In the genomic region with DNA sequence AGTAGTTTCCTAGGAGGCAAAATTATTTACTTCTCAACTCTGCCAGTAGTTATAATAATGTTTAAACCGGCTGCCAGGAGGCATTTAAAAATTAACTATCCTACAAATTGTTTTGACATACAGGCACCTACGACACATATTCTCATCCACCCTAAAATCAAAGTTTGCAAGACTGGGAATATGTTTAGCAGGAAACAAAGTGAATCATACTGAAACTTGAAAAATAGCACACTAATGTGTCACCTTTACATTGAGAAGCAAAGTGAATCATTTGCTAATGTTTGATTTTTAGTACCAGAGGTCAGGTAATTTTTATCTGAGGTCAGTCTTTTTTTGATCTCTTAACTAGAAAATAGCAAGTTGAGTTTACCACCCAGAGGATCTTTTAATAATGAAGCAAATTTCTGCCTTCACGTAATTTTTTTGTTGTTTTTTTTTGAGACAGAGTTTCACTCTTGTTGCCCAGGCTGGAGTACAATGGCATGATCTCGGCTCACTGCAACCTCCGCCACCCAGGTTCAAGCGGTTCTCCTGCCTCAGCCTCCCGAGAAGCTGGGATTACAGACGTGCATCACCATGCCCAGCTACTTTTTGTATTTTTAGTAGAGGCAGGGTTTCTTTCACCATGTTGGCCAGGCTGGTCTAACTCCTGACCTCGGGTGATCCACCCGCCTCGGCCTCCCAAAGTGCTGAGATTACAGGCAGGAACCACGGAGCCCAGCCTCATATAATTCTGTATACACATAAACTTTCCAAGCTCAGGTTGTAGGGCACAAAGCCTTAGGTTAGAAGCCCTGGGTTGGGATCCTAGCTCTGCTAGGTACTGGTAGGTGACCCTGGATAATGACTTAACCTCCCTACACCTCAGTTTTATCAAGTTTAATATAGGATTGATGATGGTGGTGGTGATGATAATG, we compare ENCODE assay signal across 9 cellular contexts.
DNase-seq lines count a peak whose midpoint lies in the region; ATAC-seq and TF ChIP-seq lines count a peak whose summit lies in the region.
"Had no signal": no experiment of that assay in that cellular context is flagged by ENCODE, and none has a peak within 500 bp of the region (broad histone marks: within the 10 kb centered on the region; RNA-seq: fewer than 3 reads in every experiment).

No MANE protein-coding gene starts in this region.

- RAD21 ChIA-PET in HCT116 (lab: Charles Lee; ENCODE audit: low non-redundant PET in 1 of 2, low total read pairs in 2 of 2, uncharacterized antibody in 2 of 2, unreplicated experiment in 2 of 2), result no interaction called here

- no peaks in the 10 kb centered on the region for H3K27me3 ChIP-seq in HCT116 (ENCODE audit: insufficient read depth, low read length)
- H3K27me3 ChIP-seq in RWPE2 (ENCODE audit: insufficient read depth, poor library complexity, severe bottlenecking), result no peaks in the 10 kb centered on the region

- POLR2A ChIA-PET in HCT116 (lab: Charles Lee), result interaction anchor here (1.7 kb wide), 1 partner anchor 9 kb away, joined by 11 read pairs; no protein-coding TSS in a partner anchor

- peak; percentile 21; the same call in 1 of the 2 replicates for TF ChIP-seq RAD21 in HCT116 (IDR thresholded peaks at IDR 0.05; ENCODE audit: low read depth)

- no peak for TF ChIP-seq POLR2A in HCT116 (IDR thresholded peaks at IDR 0.05; ENCODE audit: borderline replicate concordance, extremely low read depth, insufficient read depth, insufficient read length)

- H3K9me3 ChIP-seq in HCT116 (ENCODE audit: control insufficient read depth in 1 of 2, insufficient read depth in 1 of 2, low read depth in 1 of 2, low read length in 2 of 2), result no peaks in the 10 kb centered on the region
- no peaks in the 10 kb centered on the region for H3K9me3 ChIP-seq in RWPE2 (ENCODE audit: severe bottlenecking)

- H4K20me1 ChIP-seq in HCT116 (ENCODE audit: insufficient read depth), result no peaks in the 10 kb centered on the region

- no peak overlapping the region for H2AFZ ChIP-seq in HCT116 (ENCODE audit: low read depth, low read length, poor library complexity, severe bottlenecking)

- no peaks in the 10 kb centered on the region for H3K36me3 ChIP-seq in HCT116 (ENCODE audit: control insufficient read depth in 1 of 2, insufficient read depth in 2 of 2, low read length in 2 of 2)
- no peaks in the 10 kb centered on the region for H3K36me3 ChIP-seq in RWPE2 (ENCODE audit: low read depth)

- in situ Hi-C loops in GM13976 (cut with MboI; ENCODE audit: low sequenced_read_pairs, unreplicated experiment), result no loop called here

- peak; percentile 40 for DNase-seq in GM13976 (ENCODE audit: low spot score)
- DNase-seq in HCT116 (ENCODE audit: low read depth, low spot score), result peak; percentile 19
- no peak for DNase-seq in RWPE2 (ENCODE audit: low spot score)
- no peak for DNase-seq in left lobe of liver (ENCODE audit: low spot score)
- DNase-seq in DMS 273 treated with DMSO at 0.1 percent for 48 hours (lab: John Stamatoyannopoulos, UW), result no peak
- no peak for DNase-seq in stimulated activated naive CD8-positive, alpha-beta T cell treated with anti-CD3 and anti-CD28 coated beads, Interleukin-15, Interleukin-2, amounts not matched to agents 100 U/mL and 50 U/mL, for 24 hours
- DNase-seq in COR-L47 (lab: John Stamatoyannopoulos, UW), result no peak
- DNase-seq: NCI-H2107 had no signal

- H3K9ac ChIP-seq in HCT116 (ENCODE audit: low read length), result peak overlapping the region; percentile 57

- H3K27ac ChIP-seq in HCT116 (ENCODE audit: low read depth, low read length) (peak overlapping the region; percentile 7; the same call in 1 of the 2 replicates), RWPE2 (ENCODE audit: poor library complexity, severe bottlenecking) (peak overlapping the region; percentile 61)

- intact Hi-C loops in HCT116 (cut with micrococcal nuclease), result no loop called here

- H3K79me2 ChIP-seq in HCT116 (ENCODE audit: insufficient read depth, low read length), result no peaks in the 10 kb centered on the region

- no peak for TF ChIP-seq CTCF in GM13976 (IDR thresholded peaks at IDR 0.05; ENCODE audit: borderline replicate concordance, control extremely low read depth, extremely low read depth, insufficient read depth, missing control alignments)
- no peak for TF ChIP-seq CTCF in HCT116 (IDR thresholded peaks at IDR 0.05 in 2 of 3, conservative IDR thresholded peaks at IDR 0.05 in 1 of 3; ENCODE audit: borderline replicate concordance in 1 of 3, insufficient read depth in 1 of 3, low read depth in 2 of 3, low read length in 2 of 3)
- no peak for TF ChIP-seq CTCF in RWPE2 (IDR thresholded peaks at IDR 0.05; ENCODE audit: poor library complexity, severe bottlenecking)

- no peaks in the 10 kb centered on the region for H3K9me2 ChIP-seq in HCT116 (ENCODE audit: insufficient read depth)

- H3K4me3 ChIP-seq in HCT116 (replicated peaks in 1 of 2; ENCODE audit: low read depth in 1 of 2, low read length in 2 of 2) (no peak overlapping the region), RWPE2 (ENCODE audit: severe bottlenecking) (no peak overlapping the region)

- ATAC-seq in HCT116, result peak; percentile 26; the same call in 1 of the 2 replicates
- peak; percentile 96 for ATAC-seq in RWPE2 (ENCODE audit: low read depth)
- ATAC-seq in left lobe of liver, result peak; percentile 79
- ATAC-seq in HG03045 (IDR thresholded peaks at IDR 0.05; ENCODE audit: unreplicated experiment), result no peak
- no peak for ATAC-seq in stimulated activated naive CD8-positive, alpha-beta T cell treated with anti-CD3 and anti-CD28 coated beads, Interleukin-15, Interleukin-2, amounts not matched to agents 100 U/mL and 50 U/mL, for 24 hours

- peak overlapping the region; percentile 53 for H3K4me2 ChIP-seq in HCT116 (ENCODE audit: low read length)

- CTCF ChIA-PET in HCT116 (lab: Charles Lee), result no interaction called here

- peaks cover 14 to 51% of the 10 kb centered on the region in 2 experiments for H3K4me1 ChIP-seq in HCT116 (ENCODE audit: control insufficient read depth in 1 of 2, insufficient read depth in 2 of 2, low read length in 2 of 2)
- H3K4me1 ChIP-seq in RWPE2 (ENCODE audit: insufficient read depth, poor library complexity, severe bottlenecking), result peaks cover 22% of the 10 kb centered on the region

- BruUV-seq in HCT116 (replicated peaks; lab: Mats Ljungman, UMichigan), result no TSS peak

TF ChIP-seq in HCT116, 20 proteins besides CTCF, POLR2A, EP300 and RAD21 (continues in another document):
- TF ChIP-seq YY1 (IDR thresholded peaks at IDR 0.05; ENCODE audit: extremely low read depth, insufficient replicate concordance, low read depth, low read length) (no peak), ELF1 (IDR thresholded peaks at IDR 0.05; ENCODE audit: borderline replicate concordance, low read depth) (no peak), ZNF274 (IDR thresholded peaks at IDR 0.05; ENCODE audit: low read depth, low read length) (no peak), CEBPB (IDR thresholded peaks at IDR 0.05; ENCODE audit: low read depth) (peak; percentile 39; the same call in 1 of the 2 replicates), FOSL1 (IDR thresholded peaks at IDR 0.05; ENCODE audit: low read depth) (peak; percentile 82), ATF3 (IDR thresholded peaks at IDR 0.05) (no peak), SRF (IDR thresholded peaks at IDR 0.05; ENCODE audit: low read depth) (no peak), SP1 (IDR thresholded peaks at IDR 0.05; ENCODE audit: low read depth) (peak; percentile 79), JUND (IDR thresholded peaks at IDR 0.05) (peak; percentile 74; the same call in 1 of the 2 replicates), ZFX (IDR thresholded peaks at IDR 0.05) (no peak), SIN3A (IDR thresholded peaks at IDR 0.05; ENCODE audit: low read depth) (0 out of 2 replicates have a peak, but pooled peaks have one; percentile 33)
- TF ChIP-seq, protein P1, sequence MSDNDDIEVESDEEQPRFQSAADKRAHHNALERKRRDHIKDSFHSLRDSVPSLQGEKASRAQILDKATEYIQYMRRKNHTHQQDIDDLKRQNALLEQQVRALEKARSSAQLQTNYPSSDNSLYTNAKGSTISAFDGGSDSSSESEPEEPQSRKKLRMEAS (IDR thresholded peaks at IDR 0.05), result no peak
- TF ChIP-seq, protein P2, sequence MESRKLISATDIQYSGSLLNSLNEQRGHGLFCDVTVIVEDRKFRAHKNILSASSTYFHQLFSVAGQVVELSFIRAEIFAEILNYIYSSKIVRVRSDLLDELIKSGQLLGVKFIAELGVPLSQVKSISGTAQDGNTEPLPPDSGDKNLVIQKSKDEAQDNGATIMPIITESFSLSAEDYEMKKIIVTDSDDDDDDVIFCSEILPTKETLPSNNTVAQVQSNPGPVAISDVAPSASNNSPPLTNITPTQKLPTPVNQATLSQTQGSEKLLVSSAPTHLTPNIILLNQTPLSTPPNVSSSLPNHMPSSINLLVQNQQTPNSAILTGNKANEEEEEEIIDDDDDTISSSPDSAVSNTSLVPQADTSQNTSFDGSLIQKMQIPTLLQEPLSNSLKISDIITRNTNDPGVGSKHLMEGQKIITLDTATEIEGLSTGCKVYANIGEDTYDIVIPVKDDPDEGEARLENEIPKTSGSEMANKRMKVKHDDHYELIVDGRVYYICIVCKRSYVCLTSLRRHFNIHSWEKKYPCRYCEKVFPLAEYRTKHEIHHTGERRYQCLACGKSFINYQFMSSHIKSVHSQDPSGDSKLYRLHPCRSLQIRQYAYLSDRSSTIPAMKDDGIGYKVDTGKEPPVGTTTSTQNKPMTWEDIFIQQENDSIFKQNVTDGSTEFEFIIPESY (IDR thresholded peaks at IDR 0.05; ENCODE audit: extremely low read depth, insufficient replicate concordance, low read length), result no peak

Comparison
In these comparisons a context has a peak if more than half of its experiments do, and no peak if none do; other contexts are left out.
1. DNase-seq: peak in GM13976 (single experiment) and HCT116 (single experiment); none in RWPE2 (single experiment), left lobe of liver (single experiment), DMS 273 treated with DMSO at 0.1 percent for 48 hours (single experiment), stimulated activated naive CD8-positive, alpha-beta T cell treated with anti-CD3 and anti-CD28 coated beads, Interleukin-15, Interleukin-2, amounts not matched to agents 100 U/mL and 50 U/mL, for 24 hours (single experiment) and COR-L47 (single experiment).
2. ATAC-seq: peak in HCT116 (single experiment), RWPE2 (single experiment) and left lobe of liver (single experiment); none in HG03045 (single experiment) and stimulated activated naive CD8-positive, alpha-beta T cell treated with anti-CD3 and anti-CD28 coated beads, Interleukin-15, Interleukin-2, amounts not matched to agents 100 U/mL and 50 U/mL, for 24 hours (single experiment).